Comparison of ENCODE assay signal across 1 cellular context in the genomic region with DNA sequence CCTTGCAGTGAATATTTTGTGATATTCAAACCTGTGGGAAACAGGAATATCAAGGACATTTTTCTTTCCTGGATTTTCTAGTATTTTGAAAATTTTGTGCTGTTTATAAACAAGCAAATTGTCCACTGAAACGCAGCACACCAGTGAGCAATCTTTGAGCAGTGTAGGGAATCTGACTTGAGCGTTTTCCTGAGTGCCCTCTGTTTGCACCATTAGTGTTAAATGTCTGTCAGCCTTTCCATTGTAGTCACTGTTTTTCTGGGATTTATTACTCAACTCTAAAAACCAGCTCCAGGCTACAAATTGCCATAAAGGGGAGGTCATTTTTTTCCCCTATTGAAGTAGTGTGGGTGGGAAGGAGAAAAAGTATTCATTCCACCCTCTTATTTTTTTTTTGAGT.
TF ChIP-seq lines count a peak whose summit lies in the region.

No MANE protein-coding gene starts in this region.

TF ChIP-seq in HEK293, 187 proteins besides CTCF, POLR2A, EP300 and RAD21:
- TF ChIP-seq ZEB2 (tag by site-specific recombination; IDR thresholded peaks at IDR 0.05) (no peak), ZNF776 (tag by site-specific recombination; IDR thresholded peaks at IDR 0.05; ENCODE audit: borderline replicate concordance) (no peak), ZNF423 (tag by site-specific recombination; IDR thresholded peaks at IDR 0.05) (no peak), ZSCAN18 (tag by site-specific recombination; IDR thresholded peaks at IDR 0.05) (no peak), ZSCAN4 (tag by site-specific recombination; IDR thresholded peaks at IDR 0.05) (no peak), ZSCAN16 (tag by site-specific recombination; IDR thresholded peaks at IDR 0.05) (no peak), ZFHX2 (tag by site-specific recombination; conservative IDR thresholded peaks at IDR 0.05) (0 out of 2 replicates have a peak, but pooled peaks have one; percentile 10), PRDM6 (tag by site-specific recombination; IDR thresholded peaks at IDR 0.05) (peak; percentile 74), ZNF707 (tag by site-specific recombination; IDR thresholded peaks at IDR 0.05) (no peak)
- TF ChIP-seq, protein P1, sequence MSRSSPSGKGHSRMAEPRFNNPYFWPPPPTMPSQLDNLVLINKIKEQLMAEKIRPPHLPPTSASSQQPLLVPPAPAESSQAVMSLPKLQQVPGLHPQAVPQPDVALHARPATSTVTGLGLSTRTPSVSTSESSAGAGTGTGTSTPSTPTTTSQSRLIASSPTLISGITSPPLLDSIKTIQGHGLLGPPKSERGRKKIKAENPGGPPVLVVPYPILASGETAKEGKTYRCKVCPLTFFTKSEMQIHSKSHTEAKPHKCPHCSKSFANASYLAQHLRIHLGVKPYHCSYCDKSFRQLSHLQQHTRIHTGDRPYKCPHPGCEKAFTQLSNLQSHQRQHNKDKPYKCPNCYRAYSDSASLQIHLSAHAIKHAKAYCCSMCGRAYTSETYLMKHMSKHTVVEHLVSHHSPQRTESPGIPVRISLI (tag by site-specific recombination; IDR thresholded peaks at IDR 0.05), result no peak
- TF ChIP-seq, protein P2, sequence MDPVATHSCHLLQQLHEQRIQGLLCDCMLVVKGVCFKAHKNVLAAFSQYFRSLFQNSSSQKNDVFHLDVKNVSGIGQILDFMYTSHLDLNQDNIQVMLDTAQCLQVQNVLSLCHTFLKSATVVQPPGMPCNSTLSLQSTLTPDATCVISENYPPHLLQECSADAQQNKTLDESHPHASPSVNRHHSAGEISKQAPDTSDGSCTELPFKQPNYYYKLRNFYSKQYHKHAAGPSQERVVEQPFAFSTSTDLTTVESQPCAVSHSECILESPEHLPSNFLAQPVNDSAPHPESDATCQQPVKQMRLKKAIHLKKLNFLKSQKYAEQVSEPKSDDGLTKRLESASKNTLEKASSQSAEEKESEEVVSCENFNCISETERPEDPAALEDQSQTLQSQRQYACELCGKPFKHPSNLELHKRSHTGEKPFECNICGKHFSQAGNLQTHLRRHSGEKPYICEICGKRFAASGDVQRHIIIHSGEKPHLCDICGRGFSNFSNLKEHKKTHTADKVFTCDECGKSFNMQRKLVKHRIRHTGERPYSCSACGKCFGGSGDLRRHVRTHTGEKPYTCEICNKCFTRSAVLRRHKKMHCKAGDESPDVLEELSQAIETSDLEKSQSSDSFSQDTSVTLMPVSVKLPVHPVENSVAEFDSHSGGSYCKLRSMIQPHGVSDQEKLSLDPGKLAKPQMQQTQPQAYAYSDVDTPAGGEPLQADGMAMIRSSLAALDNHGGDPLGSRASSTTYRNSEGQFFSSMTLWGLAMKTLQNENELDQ (tag by site-specific recombination; IDR thresholded peaks at IDR 0.05; ENCODE audit: low read depth), result no peak
